Comparison of ENCODE assay signal across 8 cellular contexts in the genomic region with DNA sequence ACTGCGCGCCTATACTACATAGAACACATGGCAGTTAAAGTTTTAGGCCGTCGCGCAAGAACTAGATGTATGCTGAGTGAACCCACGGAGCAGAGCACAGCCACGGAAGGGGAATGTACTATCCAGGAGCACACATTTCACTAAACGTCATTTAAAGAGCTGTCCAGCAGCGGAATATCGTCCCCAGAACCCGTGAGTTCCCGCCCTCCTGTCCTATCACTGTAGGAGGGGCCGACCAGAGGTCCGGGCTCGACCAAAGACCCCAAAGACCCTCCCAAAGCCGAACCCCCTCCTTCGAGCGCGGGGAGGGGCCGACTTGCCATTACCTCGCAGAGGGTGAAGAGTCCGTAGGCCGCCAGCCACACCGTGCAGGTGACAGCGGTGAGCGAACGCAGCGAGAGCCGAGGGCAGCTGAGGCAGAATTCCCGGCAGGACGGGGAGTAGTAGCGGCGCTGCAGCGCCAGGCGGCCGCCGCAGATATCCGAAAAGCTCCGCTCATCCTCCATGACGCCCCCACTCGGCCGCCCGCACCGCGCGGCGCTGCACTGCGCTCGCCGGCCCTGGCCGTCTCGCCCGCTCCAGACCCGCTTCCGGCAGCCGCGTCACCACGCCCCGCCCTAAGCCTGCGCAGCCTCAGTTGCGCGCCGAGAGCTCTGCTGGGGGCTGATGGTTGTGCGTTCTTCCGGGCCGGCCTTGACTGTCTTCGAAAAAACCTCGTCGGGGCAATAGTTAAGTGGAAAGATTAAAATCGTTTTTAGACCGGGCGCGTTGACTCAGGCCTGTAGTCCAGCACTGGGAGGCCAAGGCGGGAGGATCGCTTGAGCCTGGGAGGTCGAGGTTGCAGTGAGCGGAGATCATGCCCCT. TPM values are rescaled to one million over a fixed set of nuclear protein-coding genes. Genes with fewer than 3 reads are reported as not detected.
DNase-seq lines count a peak whose midpoint lies in the region; ATAC-seq and TF ChIP-seq lines count a peak whose summit lies in the region.

A gene with protein sequence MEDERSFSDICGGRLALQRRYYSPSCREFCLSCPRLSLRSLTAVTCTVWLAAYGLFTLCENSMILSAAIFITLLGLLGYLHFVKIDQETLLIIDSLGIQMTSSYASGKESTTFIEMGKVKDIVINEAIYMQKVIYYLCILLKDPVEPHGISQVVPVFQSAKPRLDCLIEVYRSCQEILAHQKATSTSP (minus strand): TSS at position 571 of the 864 bp plus-strand sequence. CDS start 65 bp downstream, at position 506.

- peaks cover 18% of the 10 kb centered on the region for H3K79me2 ChIP-seq in OCI-LY3 (ENCODE audit: low read length)

- H3K9me3 ChIP-seq in OCI-LY3 (ENCODE audit: insufficient read depth, low read length): no peaks in the 10 kb centered on the region
- H3K9me3 ChIP-seq in mononuclear cell (ENCODE audit: low read depth, low read length): no peaks in the 10 kb centered on the region

- H4K20me1 ChIP-seq in OCI-LY3 (ENCODE audit: insufficient read depth, low read length): no peaks in the 10 kb centered on the region

- H3K9ac ChIP-seq in OCI-LY3 (ENCODE audit: low read length): peak within 1 kb of the TSS; percentile 85

- H3K4me1 ChIP-seq in OCI-LY3 (ENCODE audit: low read length) (peaks cover 22% of the 10 kb centered on the region), mononuclear cell (ENCODE audit: insufficient read depth, low read length) (peaks cover 23% of the 10 kb centered on the region)

- DNase-seq in D341Med (ENCODE audit: low spot score): peak; percentile 98
- peak in 74 of 76 experiments; percentile 9 to 93 (median 83) for DNase-seq in HUDEP-2 (lab: John Stamatoyannopoulos, UW; ENCODE audit: unreplicated experiment in 76 of 76)
- peak; percentile 93 for DNase-seq in activated T-cell treated with anti-CD3 and anti-CD28 coated beads for 24 hours (ENCODE audit: low read depth)
- peak; percentile 83 for DNase-seq in epidermal melanocyte (ENCODE audit: insufficient read length, low spot score)
- DNase-seq in stimulated activated CD8-positive, alpha-beta memory T cell treated with anti-CD3 and anti-CD28 coated beads, Interleukin-4, amount 100 ng/mL, for 24 hours (ENCODE audit: low read depth): peak; percentile 93

- peak within 1 kb of the TSS; percentile 99 for H2AFZ ChIP-seq in OCI-LY3 (ENCODE audit: low read depth, low read length)

- ATAC-seq in GM21367 (IDR thresholded peaks at IDR 0.05; ENCODE audit: unreplicated experiment): peak; percentile 82

- H3K27me3 ChIP-seq in OCI-LY3 (ENCODE audit: low read depth, low read length) (no peaks in the 10 kb centered on the region), mononuclear cell (ENCODE audit: insufficient read depth, low read length) (no peaks in the 10 kb centered on the region)

- H3K27ac ChIP-seq in OCI-LY3 (ENCODE audit: low read length): peak within 1 kb of the TSS; percentile 16; the same call in 1 of the 2 replicates

- H3K4me3 ChIP-seq in OCI-LY3 (ENCODE audit: low read length) (peak within 1 kb of the TSS; percentile 96), mononuclear cell (ENCODE audit: low read length) (peak within 1 kb of the TSS; percentile 81)

- H3K36me3 ChIP-seq in OCI-LY3 (replicated peaks; ENCODE audit: low read depth, low read length): no peaks in the 10 kb centered on the region

- H3K4me2 ChIP-seq in OCI-LY3 (ENCODE audit: low read length): peak within 1 kb of the TSS; percentile 86

- peak; percentile 55 for TF ChIP-seq CTCF in OCI-LY3 (IDR thresholded peaks at IDR 0.05; ENCODE audit: low read depth, low read length)

RNA-seq across cellular contexts. Expression of the gene that starts here (rescaled TPM):
- 39.4 TPM for total RNA-seq in mononuclear cell

Comparison
In these comparisons a context has a peak if more than half of its experiments do, and no peak if none do; other contexts are left out.
1. Peak in every context shown above with its lines: DNase-seq, ATAC-seq, H3K4me3 ChIP-seq and H3K27ac ChIP-seq.